In genomic region chr3:169668081-169668956, GRCh38 we compare ENCODE assay signal across 8 cellular contexts. TPM values are rescaled to one million over a fixed set of nuclear protein-coding genes. Genes with fewer than 3 reads are reported as not detected.
DNase-seq lines count a peak whose midpoint lies in the region; ATAC-seq and TF ChIP-seq lines count a peak whose summit lies in the region.

No MANE protein-coding gene starts in this region.

- H3K9me3 ChIP-seq in BLaER1 treated with 17β-estradiol and CSF1 and Interleukin-3, amounts not matched to agents 10 nM and 100 nM (replicated peaks in 1 of 11) = peaks cover 2 to 12% (median 7%) of the 10 kb centered on the region in 11 experiments; a peak in 20 of 22 replicates
- H3K9me3 ChIP-seq in PC-3 (ENCODE audit: low read length) = no peaks in the 10 kb centered on the region
- H3K9me3 ChIP-seq in mucosa of rectum (ENCODE audit: control insufficient read depth in 2 of 2, low read length in 2 of 2) = peaks cover 0 to 2% of the 10 kb centered on the region in 2 donors
- H3K9me3 ChIP-seq in uterus = no peaks in the 10 kb centered on the region

- no peaks in the 10 kb centered on the region for H3K79me2 ChIP-seq in PC-3 (ENCODE audit: low read length)

- H3K4me1 ChIP-seq in BLaER1 treated with 17β-estradiol and CSF1 and Interleukin-3, amounts not matched to agents 10 nM and 100 nM = peaks cover 8 to 22% (median 13%) of the 10 kb centered on the region in 10 experiments; a peak in 15 of 20 replicates
- H3K4me1 ChIP-seq in PC-3 (ENCODE audit: insufficient read depth, low read length) = peaks cover 8% of the 10 kb centered on the region; the same call in 1 of the 2 replicates
- H3K4me1 ChIP-seq in mucosa of rectum (ENCODE audit: control insufficient read depth in 2 of 2, insufficient read depth in 2 of 2, low read length in 2 of 2) = peaks cover 0 to 3% of the 10 kb centered on the region in 2 donors
- no peaks in the 10 kb centered on the region for H3K4me1 ChIP-seq in uterus

- ATAC-seq in GM19438 (IDR thresholded peaks at IDR 0.05; ENCODE audit: low read depth, unreplicated experiment) (peak; percentile 27), PC-3 (peak; percentile 55), HG03439 (IDR thresholded peaks at IDR 0.05; ENCODE audit: unreplicated experiment) (no peak), GM21515 (IDR thresholded peaks at IDR 0.05; ENCODE audit: unreplicated experiment) (no peak)

- no TSS peak for BruUV-seq in PC-3 (replicated peaks; lab: Mats Ljungman, UMichigan)

- TF ChIP-seq POLR2A in uterus (IDR thresholded peaks at IDR 0.05) = no peak

- POLR2A ChIA-PET in PC-3 (lab: Charles Lee; ENCODE audit: unreplicated experiment) = interaction anchor here (0.6 to 0.7 kb wide), 2 partner anchors 237 to 522 kb away, joined by 3 read pairs; no protein-coding TSS in a partner anchor

- no peak overlapping the region for H3K27ac ChIP-seq in BLaER1 treated with 17β-estradiol and CSF1 and Interleukin-3, amounts not matched to agents 10 nM and 100 nM
- H3K27ac ChIP-seq in PC-3 (ENCODE audit: low read length) (no peak overlapping the region), dorsolateral prefrontal cortex (peak overlapping the region in 11 of 59 donors; percentile 3 to 53 (median 20)), mucosa of rectum (ENCODE audit: low read depth in 2 of 2, low read length in 2 of 2) (peak overlapping the region in 1 of 2 donors; percentile 56), uterus (peak overlapping the region in 1 of 2 donors; percentile 42)

- intact Hi-C loops in PC-3 (cut with micrococcal nuclease) (loop anchor here (2.0 to 10.0 kb wide), 5 partner anchors 278 to 801 kb away; no protein-coding TSS in a partner anchor), dorsolateral prefrontal cortex (cut with DNase I) (loop anchor here in 1 of 2 donors (10.0 kb wide), 2 partner anchors 444 to 804 kb away; no protein-coding TSS in a partner anchor), uterus (cut with DNase I; ENCODE audit: low total_unique reads) (no loop called here)

- TF ChIP-seq CTCF in PC-3 (conservative IDR thresholded peaks at IDR 0.05; ENCODE audit: low read depth, low read length) (no peak), dorsolateral prefrontal cortex (IDR thresholded peaks at IDR 0.05 in 54 of 56, conservative IDR thresholded peaks at IDR 0.05 in 2 of 56; ENCODE audit: low read depth in 1 of 56, partially characterized antibody in 56 of 56) (no peak), uterus (IDR thresholded peaks at IDR 0.05) (no peak)

- peaks cover 77 to 94% (median 83%) of the 10 kb centered on the region in 11 experiments for H3K27me3 ChIP-seq in BLaER1 treated with 17β-estradiol and CSF1 and Interleukin-3, amounts not matched to agents 10 nM and 100 nM
- H3K27me3 ChIP-seq in PC-3 (ENCODE audit: low read length) (no peaks in the 10 kb centered on the region), dorsolateral prefrontal cortex (peaks cover 28 to 100% (median 88%) of the 10 kb centered on the region in 45 donors), mucosa of rectum (ENCODE audit: control insufficient read depth in 2 of 2, insufficient read depth in 2 of 2, low read length in 2 of 2) (peaks cover 2 to 33% of the 10 kb centered on the region in 2 donors), uterus (peaks cover 23 to 53% of the 10 kb centered on the region in 2 donors)

- DNase-seq in PC-3 = peak; percentile 47
- DNase-seq in dorsolateral prefrontal cortex = no peak
- no peak for DNase-seq in uterus

- H3K4me2 ChIP-seq in BLaER1 treated with 17β-estradiol and CSF1 and Interleukin-3, amounts not matched to agents 10 nM and 100 nM = peak overlapping the region; percentile 50 to 90 (median 71); a peak in 20 of 22 replicates
- H3K4me2 ChIP-seq in PC-3 (ENCODE audit: low read length) = peak overlapping the region; percentile 94

- no peaks in the 10 kb centered on the region for H3F3A ChIP-seq in PC-3 (ENCODE audit: low read length, unreplicated experiment)

- H3K9ac ChIP-seq in BLaER1 treated with 17β-estradiol and CSF1 and Interleukin-3, amounts not matched to agents 10 nM and 100 nM = no peak overlapping the region
- H3K9ac ChIP-seq in PC-3 (ENCODE audit: low read length) (peak overlapping the region; percentile 30), mucosa of rectum (ENCODE audit: low read depth in 1 of 2, low read length in 2 of 2) (peak overlapping the region; percentile 34 to 67)

- CTCF ChIA-PET in PC-3 (lab: Charles Lee) = interaction anchor here (0.5 to 2.5 kb wide), 10 partner anchors 21 to 561 kb away, joined by 3 to 33 read pairs (median 4); no protein-coding TSS in a partner anchor

- H4K20me1 ChIP-seq in BLaER1 treated with 17β-estradiol and CSF1 and Interleukin-3, amounts not matched to agents 10 nM and 100 nM = peaks cover 0 to 63% (median 58%) of the 10 kb centered on the region in 11 experiments; a peak in 18 of 22 replicates
- no peaks in the 10 kb centered on the region for H4K20me1 ChIP-seq in PC-3 (ENCODE audit: low read length)

- peak overlapping the region in 7 of 10 experiments; percentile 6 to 48 (median 37); a peak in 10 of 20 replicates for H3K4me3 ChIP-seq in BLaER1 treated with 17β-estradiol and CSF1 and Interleukin-3, amounts not matched to agents 10 nM and 100 nM
- H3K4me3 ChIP-seq in PC-3 (ENCODE audit: low read length) = peak overlapping the region; percentile 75
- peak overlapping the region in 58 of 59 donors; percentile 5 to 70 (median 43) for H3K4me3 ChIP-seq in dorsolateral prefrontal cortex
- H3K4me3 ChIP-seq in mucosa of rectum (ENCODE audit: low read length in 2 of 2) = peak overlapping the region; percentile 67 to 75
- H3K4me3 ChIP-seq in uterus = peak overlapping the region in 1 of 2 donors; percentile 8

- H2AFZ ChIP-seq in PC-3 (ENCODE audit: low read length) = peak overlapping the region; percentile 91

- H3K9me2 ChIP-seq in PC-3 (replicated peaks; ENCODE audit: low read length) = no peaks in the 10 kb centered on the region

- H3K36me3 ChIP-seq in BLaER1 treated with 17β-estradiol and CSF1 and Interleukin-3, amounts not matched to agents 10 nM and 100 nM = no peaks in the 10 kb centered on the region
- H3K36me3 ChIP-seq in PC-3 (ENCODE audit: low read depth, low read length) (no peaks in the 10 kb centered on the region), mucosa of rectum (ENCODE audit: control insufficient read depth in 2 of 2, insufficient read depth in 2 of 2, low read length in 2 of 2) (no peaks in the 10 kb centered on the region), uterus (no peaks in the 10 kb centered on the region)

RNA-seq across cellular contexts. Expression of gene MECOM, which starts 4.8 kb away (rescaled TPM):
- total RNA-seq in PC-3 (2014; rRNA removed) (10.0 and 11.4 TPM in 2 replicates), dorsolateral prefrontal cortex (10 to 100 TPM in 51 of 120 experiments, 1 to 10 TPM in 69; 4.0 to 25.0 (median 9.4) TPM), uterus (10 to 100 TPM; 12.8 to 76.9 (median 35.1) TPM)

Comparison
In these comparisons a context has a peak if more than half of its experiments do, and no peak if none do; other contexts are left out.
1. H3K9ac ChIP-seq: peak in PC-3 (single experiment) and mucosa of rectum (2 of 2); none in BLaER1 treated with 17β-estradiol and CSF1 and Interleukin-3, amounts not matched to agents 10 nM and 100 nM (0 of 11).
2. ATAC-seq: peak in GM19438 (single experiment) and PC-3 (single experiment); none in HG03439 (single experiment) and GM21515 (single experiment).